Comparison of ENCODE assay signal across 29 cellular contexts in genomic region chr6:33799714-33800113, GRCh38. TPM values are rescaled to one million over a fixed set of nuclear protein-coding genes. Genes with fewer than 3 reads are reported as not detected.
DNase-seq lines count a peak whose midpoint lies in the region; ATAC-seq, FAIRE-seq and TF ChIP-seq lines count a peak whose summit lies in the region.
"Had no signal": no experiment of that assay in that cellular context is flagged by ENCODE, and none has a peak within 500 bp of the region (broad histone marks: within the 10 kb centered on the region; RNA-seq: fewer than 3 reads in every experiment).

No MANE protein-coding gene starts in this region.

- peaks cover 23% of the 10 kb centered on the region for H3F3A ChIP-seq in neural progenitor cell (ENCODE audit: low read depth)

- H3K9ac ChIP-seq in neural progenitor cell (no peak overlapping the region), endodermal cell (ENCODE audit: extremely low read depth, low read length, poor library complexity, severe bottlenecking) (no peak overlapping the region)
- H3K9ac ChIP-seq: SK-N-SH had no signal

- 54 to 71% methylated on average over 3 of the region's 3 CpGs for WGBS in pancreas, 2 donors
- WGBS in endodermal cell (ENCODE audit: insufficient coverage in 1 of 2, insufficient read length in 1 of 2), 2 experiments: 84 to 100% methylated on average over 3 of the region's 3 CpGs

- no peak for TF ChIP-seq POLR2A in GM12892 (IDR thresholded peaks at IDR 0.05; ENCODE audit: low read depth, low read length)

- H3K27me3 ChIP-seq in neural progenitor cell (no peaks in the 10 kb centered on the region), pancreas (no peaks in the 10 kb centered on the region), endodermal cell (ENCODE audit: control insufficient read depth, insufficient read depth, low read length, poor library complexity, severe bottlenecking) (no peaks in the 10 kb centered on the region)

- no peaks in the 10 kb centered on the region for H3K79me2 ChIP-seq in neural progenitor cell (ENCODE audit: low read depth)

- intact Hi-C loops in pancreas (cut with DNase I): no loop called here

- TF ChIP-seq CTCF in chondrocyte (IDR thresholded peaks at IDR 0.05) (no peak), neural progenitor cell (IDR thresholded peaks at IDR 0.05) (no peak), pancreas (IDR thresholded peaks at IDR 0.05) (no peak), endodermal cell (conservative IDR thresholded peaks at IDR 0.05) (no peak)

- H3K27ac Mint-ChIP-seq in chondrocyte (ENCODE audit: unreplicated experiment) (no peak overlapping the region), neural progenitor cell (peak overlapping the region; percentile 86), endodermal cell (no peak overlapping the region)
- no peak overlapping the region for H3K27ac Mint-ChIP-seq in natural killer cell treated with Interleukin-12 subunit alpha and Interleukin-12 subunit beta and Interleukin-15 and Interleukin-18, amount 100 ng/mL, for 72 hours
- H3K27ac Mint-ChIP-seq: HFFc6 had no signal

- FAIRE-seq in pancreas (lab: Jason Lieb, UNC) (no peak), GM12892 (lab: Jason Lieb, UNC) (no peak)
- FAIRE-seq: G401.6, GM19239, H54 had no signal

- H3K27me3 Mint-ChIP-seq in chondrocyte (ENCODE audit: low read depth): peaks cover 13% of the 10 kb centered on the region
- peaks cover 6% of the 10 kb centered on the region for H3K27me3 Mint-ChIP-seq in neural progenitor cell (ENCODE audit: insufficient read depth, low read depth)
- H3K27me3 Mint-ChIP-seq in natural killer cell treated with Interleukin-12 subunit alpha and Interleukin-12 subunit beta and Interleukin-15 and Interleukin-18, amount 100 ng/mL, for 72 hours: peaks cover 35 to 42% of the 10 kb centered on the region in 2 donors
- H3K27me3 Mint-ChIP-seq in endodermal cell (ENCODE audit: insufficient read depth): peaks cover 8% of the 10 kb centered on the region

- no peak overlapping the region for H3K27ac ChIP-seq in neural progenitor cell
- no peak overlapping the region for H3K27ac ChIP-seq in pancreas
- H3K27ac ChIP-seq in endodermal cell (ENCODE audit: low read depth, low read length): no peak overlapping the region
- H3K27ac ChIP-seq: 22Rv1, C4-2B had no signal

- H2AFZ ChIP-seq in neural progenitor cell (replicated peaks): no peak overlapping the region

- no peak overlapping the region for H3K4me3 Mint-ChIP-seq in chondrocyte (ENCODE audit: unreplicated experiment)
- H3K4me3 Mint-ChIP-seq in neural progenitor cell: no peak overlapping the region
- H3K4me3 Mint-ChIP-seq in natural killer cell treated with Interleukin-12 subunit alpha and Interleukin-12 subunit beta and Interleukin-15 and Interleukin-18, amount 100 ng/mL, for 72 hours: no peak overlapping the region
- H3K4me3 Mint-ChIP-seq in endodermal cell: no peak overlapping the region
- H3K4me3 Mint-ChIP-seq: CD8-positive, alpha-beta memory T cell; HFFc6 had no signal

- H3K4me1 Mint-ChIP-seq in chondrocyte (ENCODE audit: low read depth): peaks cover 18% of the 10 kb centered on the region
- peaks cover 57% of the 10 kb centered on the region for H3K4me1 Mint-ChIP-seq in neural progenitor cell
- no peaks in the 10 kb centered on the region for H3K4me1 Mint-ChIP-seq in natural killer cell treated with Interleukin-12 subunit alpha and Interleukin-12 subunit beta and Interleukin-15 and Interleukin-18, amount 100 ng/mL, for 72 hours (ENCODE audit: low read depth in 2 of 2)
- H3K4me1 Mint-ChIP-seq in endodermal cell: peaks cover 7% of the 10 kb centered on the region

- no peaks in the 10 kb centered on the region for H4K20me1 ChIP-seq in neural progenitor cell (ENCODE audit: low read depth)

- H3K4me1 ChIP-seq in neural progenitor cell (peaks cover 64% of the 10 kb centered on the region), pancreas (no peaks in the 10 kb centered on the region), endodermal cell (ENCODE audit: control insufficient read depth, insufficient read depth, low read length) (peaks cover 3% of the 10 kb centered on the region)

- H3K36me3 Mint-ChIP-seq in chondrocyte (ENCODE audit: low read depth) (peaks cover 1% of the 10 kb centered on the region), neural progenitor cell (no peaks in the 10 kb centered on the region), endodermal cell (ENCODE audit: low read depth) (no peaks in the 10 kb centered on the region)
- no peaks in the 10 kb centered on the region for H3K36me3 Mint-ChIP-seq in natural killer cell treated with Interleukin-12 subunit alpha and Interleukin-12 subunit beta and Interleukin-15 and Interleukin-18, amount 100 ng/mL, for 72 hours

- DNase-seq in AG08395 (ENCODE audit: low spot score) (peak; percentile 74), LHCN-M2 (ENCODE audit: low read depth) (peak; percentile 45), chondrocyte (ENCODE audit: low spot score) (peak; percentile 27), neural progenitor cell (ENCODE audit: low spot score) (no peak), pancreas (no peak), endodermal cell (no peak), GM12892 (ENCODE audit: insufficient read length) (no peak)
- DNase-seq in natural killer cell treated with Interleukin-12 subunit alpha and Interleukin-12 subunit beta and Interleukin-15 and Interleukin-18, amount 100 ng/mL, for 72 hours (ENCODE audit: low spot score): no peak
- DNase-seq: ACHN; Calu3; CD8-positive, alpha-beta memory T cell; DMS153; HFFc6; Karpas-422; NCI-H1694; NCI-H2081; NCI-H2171; NCI-H345; NCI-H524; NCI-H774; SIG-M5; SK-N-SH had no signal

- no peaks in the 10 kb centered on the region for H3K9me3 Mint-ChIP-seq in chondrocyte (ENCODE audit: low read depth)
- no peaks in the 10 kb centered on the region for H3K9me3 Mint-ChIP-seq in neural progenitor cell
- H3K9me3 Mint-ChIP-seq in natural killer cell treated with Interleukin-12 subunit alpha and Interleukin-12 subunit beta and Interleukin-15 and Interleukin-18, amount 100 ng/mL, for 72 hours: no peaks in the 10 kb centered on the region
- H3K9me3 Mint-ChIP-seq in endodermal cell: no peaks in the 10 kb centered on the region
- H3K9me3 Mint-ChIP-seq: CD8-positive, alpha-beta memory T cell; HFFc6 had no signal

- no peaks in the 10 kb centered on the region for H3K36me3 ChIP-seq in neural progenitor cell
- no peaks in the 10 kb centered on the region for H3K36me3 ChIP-seq in pancreas
- H3K36me3 ChIP-seq in endodermal cell (ENCODE audit: control insufficient read depth, insufficient read depth, low read length): no peaks in the 10 kb centered on the region

- ATAC-seq in natural killer cell treated with Interleukin-12 subunit alpha and Interleukin-12 subunit beta and Interleukin-15 and Interleukin-18, amount 100 ng/mL, for 72 hours: no peak
- no peak for ATAC-seq in pancreas
- ATAC-seq: Panc1 had no signal

- H3K9me3 ChIP-seq in neural progenitor cell (ENCODE audit: low read depth) (no peaks in the 10 kb centered on the region), pancreas (no peaks in the 10 kb centered on the region), endodermal cell (ENCODE audit: control insufficient read depth, low read length) (no peaks in the 10 kb centered on the region)
- H3K9me3 ChIP-seq: SK-N-SH had no signal

- H3K4me3 ChIP-seq in neural progenitor cell (no peak overlapping the region), pancreas (no peak overlapping the region), endodermal cell (ENCODE audit: low read length) (no peak overlapping the region)

- no peak overlapping the region for H3K4me2 ChIP-seq in neural progenitor cell
- H3K4me2 ChIP-seq: SK-N-SH had no signal

RNA-seq across cellular contexts. Expression of gene MLN, which starts 4.1 kb away (rescaled TPM):
- total RNA-seq in LHCN-M2 (2014; rRNA removed) (not detected in 2 replicates), chondrocyte (not detected in 3 replicates), neural progenitor cell (ENCODE audit: low replicate concordance) (not detected in 2 replicates), pancreas (not detected), endodermal cell (not detected)
- not detected for polyA plus RNA-seq in LHCN-M2 (2012)
- not detected for total RNA-seq in natural killer cell treated with Interleukin-12 subunit alpha and Interleukin-12 subunit beta and Interleukin-15 and Interleukin-18, amount 100 ng/mL, for 72 hours
- not detected for polyA plus RNA-seq in pancreas
- polyA plus RNA-seq in endodermal cell (2013, experiment 1 of 2): not detected
- not detected for polyA plus RNA-seq in endodermal cell (2013, experiment 2 of 2)
- not detected for polyA plus RNA-seq in GM12892 (2012; ENCODE audit: missing spikeins)
- total RNA-seq: Calu3; CD8-positive, alpha-beta memory T cell; HFFc6; MCF 10A had no signal
- polyA plus RNA-seq: CD8-positive, alpha-beta memory T cell; SK-N-SH had no signal

RNA-seq across cellular contexts. Expression of gene LEMD2, which starts 10.8 kb away (rescaled TPM):
- total RNA-seq in LHCN-M2 (2014; rRNA removed): 52.5 and 57.8 TPM in 2 replicates
- 37.1 TPM for polyA plus RNA-seq in LHCN-M2 (2012)
- 57.3 to 61.6 TPM (median 60.1 TPM) in 3 replicates for total RNA-seq in chondrocyte
- 31.8 and 53.4 TPM in 2 replicates for total RNA-seq in neural progenitor cell (ENCODE audit: low replicate concordance)
- 10 to 100 TPM; 62.1 to 67.6 TPM for total RNA-seq in natural killer cell treated with Interleukin-12 subunit alpha and Interleukin-12 subunit beta and Interleukin-15 and Interleukin-18, amount 100 ng/mL, for 72 hours
- 10 to 100 TPM; 23.4 to 34.5 (median 27.8) TPM for total RNA-seq in pancreas
- polyA plus RNA-seq in pancreas: 10 to 100 TPM; 46.0 to 59.4 TPM
- 10 to 100 TPM; 62.0 to 75.8 TPM for total RNA-seq in endodermal cell
- 72.5 TPM for polyA plus RNA-seq in endodermal cell (2013, experiment 1 of 2)
- polyA plus RNA-seq in endodermal cell (2013, experiment 2 of 2): 67.0 TPM
- 19.7 TPM for polyA plus RNA-seq in GM12892 (2012; ENCODE audit: missing spikeins)

RNA-seq across cellular contexts. Expression of gene IP6K3, which starts 53.0 kb away (rescaled TPM):
- total RNA-seq in LHCN-M2 (2014; rRNA removed): 62.6 and 88.2 TPM in 2 replicates
- 41.8 TPM for polyA plus RNA-seq in LHCN-M2 (2012)
- 6.1 to 9.0 TPM (median 6.5 TPM) in 3 replicates for total RNA-seq in chondrocyte
- 2.9 and 4.6 TPM in 2 replicates for total RNA-seq in neural progenitor cell (ENCODE audit: low replicate concordance)
- not detected for total RNA-seq in natural killer cell treated with Interleukin-12 subunit alpha and Interleukin-12 subunit beta and Interleukin-15 and Interleukin-18, amount 100 ng/mL, for 72 hours
- total RNA-seq in pancreas: under 1 TPM; 0.12 to 0.69 (median 0.38) TPM
- under 1 TPM; 0.19 to 0.49 TPM for polyA plus RNA-seq in pancreas
- not detected for total RNA-seq in endodermal cell
- 1.1 TPM for polyA plus RNA-seq in endodermal cell (2013, experiment 1 of 2)
- 2.3 TPM for polyA plus RNA-seq in endodermal cell (2013, experiment 2 of 2)
- not detected for polyA plus RNA-seq in GM12892 (2012; ENCODE audit: missing spikeins)
- total RNA-seq: Calu3; CD8-positive, alpha-beta memory T cell had no signal
- polyA plus RNA-seq: CD8-positive, alpha-beta memory T cell had no signal

Comparison
In these comparisons a context has a peak if more than half of its experiments do, and no peak if none do; other contexts are left out.
1. DNase-seq: peak in AG08395 (single experiment), LHCN-M2 (single experiment) and chondrocyte (single experiment); none in neural progenitor cell (single experiment), natural killer cell treated with Interleukin-12 subunit alpha and Interleukin-12 subunit beta and Interleukin-15 and Interleukin-18, amount 100 ng/mL, for 72 hours (single experiment), pancreas (0 of 6), endodermal cell (single experiment) and GM12892 (single experiment).